In the genomic region with DNA sequence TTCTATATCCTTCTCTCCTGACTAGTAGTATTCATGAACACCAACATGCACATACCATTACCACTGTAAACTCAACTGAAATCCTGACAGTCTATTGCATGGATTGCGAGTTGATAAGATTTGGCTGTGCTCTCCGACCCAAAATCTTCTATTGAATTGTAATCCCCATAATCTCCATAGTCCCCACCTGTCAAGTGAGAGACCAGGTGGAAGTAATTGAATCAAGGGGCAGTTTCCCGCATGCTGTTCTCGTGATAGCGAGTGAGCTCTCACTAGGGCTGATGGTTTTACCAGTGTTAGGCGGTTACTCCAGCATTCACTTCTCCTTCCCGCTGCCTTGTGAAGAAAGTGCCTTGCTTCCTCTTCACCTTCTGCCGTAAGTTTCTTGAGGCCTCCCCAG, we compare ENCODE assay signal across 20 cellular contexts.
"Had no signal": no experiment of that assay in that cellular context is flagged by ENCODE, and none has a peak within 500 bp of the region (broad histone marks: within the 10 kb centered on the region; RNA-seq: fewer than 3 reads in every experiment).

No MANE protein-coding gene starts in this region.

- ATAC-seq: heart left ventricle; left colon; left ventricle myocardium superior; naive thymus-derived CD4-positive, alpha-beta T cell; psoas muscle; right lobe of liver; stimulated activated effector memory CD8-positive, alpha-beta T cell treated with anti-CD3 and anti-CD28 coated beads, Interleukin-12 subunit alpha, Interleukin-12 subunit beta, amount 100 ng/mL, for 72 hours; upper lobe of right lung had no signal

- H3K9me3 ChIP-seq: heart left ventricle, neutrophil, psoas muscle, right lobe of liver, tibial artery, upper lobe of right lung had no signal

- H3K4me1 Mint-ChIP-seq: stimulated activated effector memory CD8-positive, alpha-beta T cell treated with anti-CD3 and anti-CD28 coated beads, Interleukin-12 subunit alpha, Interleukin-12 subunit beta, amount 100 ng/mL, for 72 hours had no signal

- DNase-seq: effector CD4-positive, alpha-beta T cell; heart left ventricle; hippocampal formation; left colon; left ventricle myocardium superior; mesenchymal stem cell; naive thymus-derived CD4-positive, alpha-beta T cell; nephron progenitor cell; psoas muscle; retina; right lobe of liver; stimulated activated CD4-positive, alpha-beta T cell treated with anti-CD3 and anti-CD28 coated beads, Interleukin-4, amount 100 ng/mL, for 1 hour; stimulated activated CD8-positive, alpha-beta memory T cell treated with anti-CD3 and anti-CD28 coated beads, Interleukin-4, amount 100 ng/mL, for 48 hours; tibial artery; upper lobe of right lung had no signal

- H3K27ac ChIP-seq: coronary artery, heart left ventricle, neutrophil, psoas muscle, right lobe of liver, tibial artery, upper lobe of right lung had no signal

- H3K36me3 ChIP-seq: heart left ventricle, neutrophil, right lobe of liver, tibial artery, upper lobe of right lung had no signal

- H3K27me3 ChIP-seq: heart left ventricle, neutrophil, right lobe of liver, tibial artery, upper lobe of right lung had no signal

- H3K36me3 Mint-ChIP-seq: naive thymus-derived CD4-positive, alpha-beta T cell; stimulated activated effector memory CD8-positive, alpha-beta T cell treated with anti-CD3 and anti-CD28 coated beads, Interleukin-12 subunit alpha, Interleukin-12 subunit beta, amount 100 ng/mL, for 72 hours had no signal

- H3K4me3 ChIP-seq: coronary artery, heart left ventricle, lung, psoas muscle, right lobe of liver, tibial artery, upper lobe of right lung had no signal

- H3K27ac Mint-ChIP-seq: naive thymus-derived CD4-positive, alpha-beta T cell; nephron progenitor cell; stimulated activated effector memory CD8-positive, alpha-beta T cell treated with anti-CD3 and anti-CD28 coated beads, Interleukin-12 subunit alpha, Interleukin-12 subunit beta, amount 100 ng/mL, for 72 hours; stimulated activated naive CD8-positive, alpha-beta T cell treated with anti-CD3 and anti-CD28 coated beads, Interleukin-15, Interleukin-2, amounts not matched to agents 100 ng/mL and 50 ng/mL, for 24 hours had no signal

- H3K9me3 Mint-ChIP-seq: naive thymus-derived CD4-positive, alpha-beta T cell; nephron progenitor cell; stimulated activated effector memory CD8-positive, alpha-beta T cell treated with anti-CD3 and anti-CD28 coated beads, Interleukin-12 subunit alpha, Interleukin-12 subunit beta, amount 100 ng/mL, for 72 hours; stimulated activated naive CD8-positive, alpha-beta T cell treated with anti-CD3 and anti-CD28 coated beads, Interleukin-15, Interleukin-2, amounts not matched to agents 100 ng/mL and 50 ng/mL, for 24 hours had no signal

- H3K4me3 Mint-ChIP-seq: naive thymus-derived CD4-positive, alpha-beta T cell; nephron progenitor cell; stimulated activated effector memory CD8-positive, alpha-beta T cell treated with anti-CD3 and anti-CD28 coated beads, Interleukin-12 subunit alpha, Interleukin-12 subunit beta, amount 100 ng/mL, for 72 hours; stimulated activated naive CD8-positive, alpha-beta T cell treated with anti-CD3 and anti-CD28 coated beads, Interleukin-15, Interleukin-2, amounts not matched to agents 100 ng/mL and 50 ng/mL, for 24 hours had no signal

- H3K4me1 ChIP-seq: psoas muscle, tibial artery, upper lobe of right lung had no signal
